31 cellular contexts compared by ENCODE assay signal in genomic region chr4:19547463-19547862, GRCh38.
"Had no signal": no experiment of that assay in that cellular context is flagged by ENCODE, and none has a peak within 500 bp of the region (broad histone marks: within the 10 kb centered on the region; RNA-seq: fewer than 3 reads in every experiment).

No MANE protein-coding gene starts in this region.

- H3K27me3 ChIP-seq: adrenal gland, body of pancreas, cardiac muscle cell, dorsolateral prefrontal cortex, gastrocnemius medialis, heart left ventricle had no signal

- DNase-seq: activated CD4-positive, alpha-beta memory T cell treated with anti-CD3 and anti-CD28 coated beads for 36 hours; activated CD4-positive, alpha-beta T cell treated with anti-CD3 and anti-CD28 coated beads for 36 hours; activated CD4-positive, alpha-beta T cell treated with anti-CD3 and anti-CD28 coated beads, Interleukin-2, amount 10 ng/mL, durations not matched to agents 24 days and 14 days; activated CD4-positive, CD25-positive, alpha-beta regulatory T cell; activated CD4-positive, CD25-positive, alpha-beta regulatory T cell treated with anti-CD3 and anti-CD28 coated beads, Interleukin-2, amount 50 U/mL, for 72 hours; activated CD8-positive, alpha-beta memory T cell treated with anti-CD3 and anti-CD28 coated beads, Interleukin-2, amount 10 ng/mL, durations not matched to agents 7 days and 5 days; activated CD8-positive, alpha-beta memory T cell treated with anti-CD3 and anti-CD28 coated beads, Interleukin-2, amount 50 U/mL, for 4 hours; activated CD8-positive, alpha-beta T cell treated with anti-CD3 and anti-CD28 coated beads, Interleukin-2, amount 10 ng/mL, durations not matched to agents 7 days and 5 days; activated effector memory CD4-positive, alpha-beta T cell treated with anti-CD3 and anti-CD28 coated beads, Interleukin-2, amount 50 U/mL, for 16 hours; activated naive CD4-positive, alpha-beta T cell treated with anti-CD3 and anti-CD28 coated beads for 36 hours; activated naive CD8-positive, alpha-beta T cell treated with anti-CD3 and anti-CD28 coated beads for 36 hours; activated naive CD8-positive, alpha-beta T cell treated with anti-CD3 and anti-CD28 coated beads, Interleukin-2, amount 50 U/mL, for 24 hours; activated T-cell treated with anti-CD3 and anti-CD28 coated beads, Interleukin-2, amount 50 U/mL, for 1 hour; activated T-cell treated with anti-CD3 and anti-CD28 coated beads, Interleukin-2, amount 50 U/mL, for 48 hours; adrenal gland; amygdala; aorta; body of pancreas; central memory CD4-positive, alpha-beta T cell; cerebellar nuclear complex; dorsolateral prefrontal cortex; effector memory CD4-positive, alpha-beta T cell; endodermal cell; erythroblast; foreskin fibroblast; gastrocnemius medialis; glutamatergic neuron; heart left ventricle; T-helper 2 cell had no signal

- H3K27ac ChIP-seq: adrenal gland, body of pancreas, cardiac muscle cell, coronary artery, dorsolateral prefrontal cortex, gastrocnemius medialis, heart left ventricle had no signal

- H3K9me3 ChIP-seq: adrenal gland, body of pancreas, gastrocnemius medialis, heart left ventricle had no signal

- ATAC-seq: activated CD4-positive, alpha-beta T cell treated with anti-CD3 and anti-CD28 coated beads for 36 hours; activated CD8-positive, alpha-beta memory T cell treated with anti-CD3 and anti-CD28 coated beads, Interleukin-2, amount 10 ng/mL, durations not matched to agents 7 days and 5 days; activated CD8-positive, alpha-beta T cell treated with anti-CD3 and anti-CD28 coated beads, Interleukin-2, amount 10 ng/mL, durations not matched to agents 7 days and 5 days; activated naive CD8-positive, alpha-beta T cell treated with anti-CD3 and anti-CD28 coated beads, Interleukin-2, amount 50 U/mL, for 24 hours; body of pancreas; gastrocnemius medialis; heart left ventricle had no signal

- H3K4me3 ChIP-seq: adrenal gland, body of pancreas, cardiac muscle cell, coronary artery, dorsolateral prefrontal cortex, gastrocnemius medialis, heart left ventricle had no signal

- H3K36me3 ChIP-seq: adrenal gland, cardiac muscle cell, gastrocnemius medialis, heart left ventricle had no signal

- H3K4me1 ChIP-seq: adrenal gland, body of pancreas, gastrocnemius medialis had no signal
